Comparison of ENCODE assay signal across 8 cellular contexts in genomic region chr1:95117207-95118018, GRCh38. TPM values are rescaled to one million over a fixed set of nuclear protein-coding genes. Genes with fewer than 3 reads are reported as not detected.
DNase-seq lines count a peak whose midpoint lies in the region; ATAC-seq and TF ChIP-seq lines count a peak whose summit lies in the region.

A gene with protein sequence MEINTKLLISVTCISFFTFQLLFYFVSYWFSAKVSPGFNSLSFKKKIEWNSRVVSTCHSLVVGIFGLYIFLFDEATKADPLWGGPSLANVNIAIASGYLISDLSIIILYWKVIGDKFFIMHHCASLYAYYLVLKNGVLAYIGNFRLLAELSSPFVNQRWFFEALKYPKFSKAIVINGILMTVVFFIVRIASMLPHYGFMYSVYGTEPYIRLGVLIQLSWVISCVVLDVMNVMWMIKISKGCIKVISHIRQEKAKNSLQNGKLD (plus strand): TSS chr1:95117355. CDS start chr1:95143902, 26,547 bp downstream.

- peaks cover 14% of the 10 kb centered on the region for H3K4me1 ChIP-seq in OCI-LY1 (ENCODE audit: insufficient read depth, low read length, severe bottlenecking)

- 0 out of 2 replicates have a peak within 1 kb of the TSS, but pooled peaks have one; percentile 7 for H2AFZ ChIP-seq in OCI-LY1 (ENCODE audit: low read length)

- H3K9me3 ChIP-seq in OCI-LY1 (ENCODE audit: low read length): no peaks in the 10 kb centered on the region

- peak within 1 kb of the TSS; percentile 74 for H3K4me2 ChIP-seq in OCI-LY1 (ENCODE audit: low read length)

- peaks cover 40% of the 10 kb centered on the region for H3K27me3 Mint-ChIP-seq in nephron progenitor cell (ENCODE audit: low read depth, poor library complexity)

- peak within 1 kb of the TSS; percentile 60 for H3K4me3 ChIP-seq in OCI-LY1 (ENCODE audit: low read depth, low read length, poor library complexity, severe bottlenecking)
- H3K4me3 ChIP-seq in fibroblast of villous mesenchyme (ENCODE audit: low read depth, low read length): peak within 1 kb of the TSS; percentile 66

- DNase-seq in AG08395 (ENCODE audit: low spot score): peak; percentile 48
- DNase-seq in activated T-helper 1 cell treated with anti-CD3 and anti-CD28 coated beads, Interleukin-2, amount 50 U/mL, for 16 hours (ENCODE audit: low read depth in 1 of 2, low spot score in 1 of 2): peak; percentile 7 to 15
- peak; percentile 16 for DNase-seq in fibroblast of villous mesenchyme (ENCODE audit: low read depth)
- peak; percentile 82 for DNase-seq in nephron progenitor cell
- peak; percentile 51 for DNase-seq in ureter (ENCODE audit: low spot score)

- no peak for TF ChIP-seq CTCF in OCI-LY1 (IDR thresholded peaks at IDR 0.05; ENCODE audit: low read length)
- TF ChIP-seq CTCF in fibroblast of villous mesenchyme (IDR thresholded peaks at IDR 0.05; ENCODE audit: insufficient read depth, low read depth, low read length): no peak
- TF ChIP-seq CTCF in nephron progenitor cell (IDR thresholded peaks at IDR 0.05): no peak

- H3K27me3 ChIP-seq in OCI-LY1 (ENCODE audit: insufficient read depth, low read length): no peaks in the 10 kb centered on the region; the same call in 1 of the 2 replicates

- no peaks in the 10 kb centered on the region for H3K9me3 Mint-ChIP-seq in nephron progenitor cell

- H3K36me3 Mint-ChIP-seq in nephron progenitor cell (ENCODE audit: low read depth): no peaks in the 10 kb centered on the region

- H3K4me3 Mint-ChIP-seq in nephron progenitor cell: peak within 1 kb of the TSS; percentile 93

- ATAC-seq in GM19035 (IDR thresholded peaks at IDR 0.05; ENCODE audit: unreplicated experiment) (peak; percentile 72), HG03342 (IDR thresholded peaks at IDR 0.05; ENCODE audit: unreplicated experiment) (peak; percentile 50)

- H3K27ac ChIP-seq in OCI-LY1 (ENCODE audit: low read depth, low read length, poor library complexity, severe bottlenecking): no peak within 1 kb of the TSS

- peaks cover 19% of the 10 kb centered on the region for H3K4me1 Mint-ChIP-seq in nephron progenitor cell

- no peaks in the 10 kb centered on the region for H3K79me2 ChIP-seq in OCI-LY1 (ENCODE audit: insufficient read depth, low read length)

- no peaks in the 10 kb centered on the region for H3F3A ChIP-seq in OCI-LY1 (ENCODE audit: insufficient read depth, low read length)

- H3K9ac ChIP-seq in OCI-LY1 (ENCODE audit: low read length): peak within 1 kb of the TSS; percentile 48; the same call in 1 of the 2 replicates

- no peaks in the 10 kb centered on the region for H3K36me3 ChIP-seq in OCI-LY1 (ENCODE audit: insufficient read depth, low read length)

- no peak within 1 kb of the TSS for H3K27ac Mint-ChIP-seq in nephron progenitor cell

- no peaks in the 10 kb centered on the region for H3K9me2 ChIP-seq in OCI-LY1 (ENCODE audit: low read depth, low read length)

- no peaks in the 10 kb centered on the region for H4K20me1 ChIP-seq in OCI-LY1 (ENCODE audit: insufficient read depth, low read length)

RNA-seq across cellular contexts. Expression of the gene that starts here (rescaled TPM):
- total RNA-seq in fibroblast of villous mesenchyme (0.32 and 0.86 TPM in 2 replicates), ureter (18.2 TPM)

Comparison
In these comparisons a context has a peak if more than half of its experiments do, and no peak if none do; other contexts are left out.
1. RNA of the gene that starts here (total RNA-seq): 18.2 TPM in ureter (single experiment); 0.32 to 0.86 TPM in fibroblast of villous mesenchyme; every median in the first group is over 10 times any median in the second.
2. Peak in DNase-seq and H3K4me3 ChIP-seq in fibroblast of villous mesenchyme; RNA of the gene not detected or under 1 TPM.
3. DNase-seq: peak in every context shown above with its lines; median percentile 82 in nephron progenitor cell; 51 in ureter; 48 in AG08395; 16 in fibroblast of villous mesenchyme; 11 in activated T-helper 1 cell treated with anti-CD3 and anti-CD28 coated beads, Interleukin-2, amount 50 U/mL, for 16 hours.